ENCODE assay signal across 8 cellular contexts in the genomic region with DNA sequence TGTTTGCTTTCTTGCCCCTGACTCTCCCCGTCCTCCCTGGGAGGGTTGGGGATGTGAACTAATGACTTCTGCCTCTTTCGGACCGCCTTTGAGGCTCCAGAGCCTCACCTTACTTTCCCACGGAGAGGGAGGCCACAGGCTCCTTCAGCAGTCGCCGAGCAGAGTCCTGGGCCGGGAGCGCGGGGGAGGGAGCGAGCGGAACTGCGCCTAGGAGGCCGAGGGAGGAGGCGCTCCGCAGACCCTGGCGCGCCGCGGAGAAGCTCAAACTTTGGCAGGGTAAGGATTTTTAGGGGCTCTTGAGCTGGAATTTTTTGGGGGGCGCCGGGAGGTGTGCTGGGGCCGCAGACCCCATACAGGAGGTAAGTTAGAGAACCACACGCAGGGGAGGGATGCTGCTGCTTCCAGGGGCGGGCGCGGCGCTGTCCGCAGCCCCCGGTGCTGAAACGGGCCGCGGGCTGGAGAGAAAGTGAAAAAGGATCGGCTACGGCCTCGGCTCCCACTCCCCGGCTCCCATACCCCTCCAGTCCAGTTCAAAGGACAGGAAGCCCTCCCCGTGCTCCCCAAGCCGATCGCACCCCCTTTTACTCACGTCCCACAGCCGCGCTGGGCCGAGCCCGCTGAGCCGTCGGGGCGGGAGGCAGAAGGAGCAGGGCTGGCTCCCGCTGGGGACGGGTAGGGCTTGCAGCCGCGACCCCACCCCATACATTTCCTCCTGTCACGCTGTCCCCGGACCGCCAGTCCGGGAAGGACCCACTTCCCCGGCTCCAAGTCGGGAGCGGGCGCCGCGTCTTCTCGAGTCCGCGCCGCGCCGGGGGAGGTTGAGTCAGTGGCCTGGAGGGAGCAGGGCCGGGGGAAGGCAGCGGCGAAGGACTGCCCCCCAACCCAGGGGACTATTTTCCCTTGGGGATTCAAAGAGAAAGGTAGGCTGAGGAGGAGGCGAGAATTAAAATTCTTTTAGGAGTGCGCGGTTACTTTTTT. TPM values are rescaled to one million over a fixed set of nuclear protein-coding genes. Genes with fewer than 3 reads are reported as not detected.
DNase-seq lines count a peak whose midpoint lies in the region; ATAC-seq, FAIRE-seq and TF ChIP-seq lines count a peak whose summit lies in the region.

A gene (plus strand): TSS at position 198 of the 978 bp plus-strand sequence. CDS start 23,520 bp downstream, outside the sequence.

- H3K4me3 ChIP-seq in body of pancreas (no peak within 1 kb of the TSS), right lobe of liver (no peak within 1 kb of the TSS)

- H3K36me3 ChIP-seq in body of pancreas (replicated peaks in 1 of 2; ENCODE audit: insufficient read depth in 1 of 2, low read depth in 2 of 2) (no peaks in the 10 kb centered on the region), right lobe of liver (no peaks in the 10 kb centered on the region)

- intact Hi-C loops in Right ventricle myocardium superior (cut with DNase I): no loop called here
- intact Hi-C loops in Right ventricle myocardium inferior (cut with DNase I): no loop called here
- intact Hi-C loops in body of pancreas (cut with DNase I): no loop called here
- intact Hi-C loops in right lobe of liver (cut with DNase I): no loop called here

- no peaks in the 10 kb centered on the region for H3K9me3 ChIP-seq in body of pancreas
- no peaks in the 10 kb centered on the region for H3K9me3 ChIP-seq in right lobe of liver

- peak; percentile 46 for FAIRE-seq in urothelium cell line (lab: Jason Lieb, UNC)
- no peak for FAIRE-seq in GM19239 (lab: Jason Lieb, UNC)

- TF ChIP-seq POLR2A in body of pancreas (IDR thresholded peaks at IDR 0.05): no peak
- TF ChIP-seq POLR2A in right lobe of liver (IDR thresholded peaks at IDR 0.05): no peak

- no peak within 1 kb of the TSS for H3K27ac ChIP-seq in body of pancreas
- H3K27ac ChIP-seq in right lobe of liver: no peak within 1 kb of the TSS

- peak; percentile 53 for ATAC-seq in Right ventricle myocardium superior (ENCODE audit: poor library complexity)
- no peak for ATAC-seq in Right ventricle myocardium inferior
- ATAC-seq in body of pancreas: no peak
- ATAC-seq in right lobe of liver: peak in 3 of 4 donors; percentile 32 to 37 (median 37)
- no peak for ATAC-seq in esophagus mucosa
- no peak for ATAC-seq in GM18502 (IDR thresholded peaks at IDR 0.05; ENCODE audit: poor library complexity, unreplicated experiment)

- H3K27me3 ChIP-seq in body of pancreas (peaks cover 0 to 20% of the 10 kb centered on the region in 2 donors), right lobe of liver (peaks cover 10 to 21% of the 10 kb centered on the region in 2 donors)

- TF ChIP-seq CTCF in body of pancreas (IDR thresholded peaks at IDR 0.05) (no peak), right lobe of liver (IDR thresholded peaks at IDR 0.05) (no peak)

- H3K4me1 ChIP-seq in body of pancreas (peaks cover 15% of the 10 kb centered on the region), right lobe of liver (peaks cover 0 to 4% (median 0%) of the 10 kb centered on the region in 4 donors)

- DNase-seq in Right ventricle myocardium superior (peak; percentile 45), Right ventricle myocardium inferior (ENCODE audit: missing footprints) (no peak), body of pancreas (peak in 3 of 4 donors; percentile 16 to 30 (median 17)), right lobe of liver (no peak), urothelium cell line (ENCODE audit: low spot score) (peak; percentile 76), GM19239 (ENCODE audit: insufficient read length, low spot score) (no peak)

- WGBS in body of pancreas, 2 donors: 2 to 6% methylated on average over 45 to 72 of the region's 73 CpGs
- WGBS in right lobe of liver (ENCODE audit: insufficient coverage, low coverage, low lambda C conversion rate, missing lambda C conversion rate): 12% methylated on average over 17 of the region's 73 CpGs

RNA-seq across cellular contexts. Expression of the gene that starts here (rescaled TPM):
- not detected for total RNA-seq in Right ventricle myocardium superior
- not detected for total RNA-seq in Right ventricle myocardium inferior
- 1 to 10 TPM in 1 of 2 donors, not detected in 1; 1.3 TPM for total RNA-seq in body of pancreas
- not detected for total RNA-seq in right lobe of liver
- total RNA-seq in esophagus mucosa: not detected

Comparison
In these comparisons a context has a peak if more than half of its experiments do, and no peak if none do; other contexts are left out.
1. Peak in DNase-seq and ATAC-seq in Right ventricle myocardium superior; RNA of the gene not detected or under 1 TPM.
2. Peak in ATAC-seq in right lobe of liver; RNA of the gene not detected or under 1 TPM.
3. DNase-seq: peak in body of pancreas (3 of 4) and urothelium cell line (single experiment); none in Right ventricle myocardium inferior (single experiment), right lobe of liver (0 of 3) and GM19239 (single experiment).